Comparison of ENCODE assay signal across 10 cellular contexts in the genomic region with DNA sequence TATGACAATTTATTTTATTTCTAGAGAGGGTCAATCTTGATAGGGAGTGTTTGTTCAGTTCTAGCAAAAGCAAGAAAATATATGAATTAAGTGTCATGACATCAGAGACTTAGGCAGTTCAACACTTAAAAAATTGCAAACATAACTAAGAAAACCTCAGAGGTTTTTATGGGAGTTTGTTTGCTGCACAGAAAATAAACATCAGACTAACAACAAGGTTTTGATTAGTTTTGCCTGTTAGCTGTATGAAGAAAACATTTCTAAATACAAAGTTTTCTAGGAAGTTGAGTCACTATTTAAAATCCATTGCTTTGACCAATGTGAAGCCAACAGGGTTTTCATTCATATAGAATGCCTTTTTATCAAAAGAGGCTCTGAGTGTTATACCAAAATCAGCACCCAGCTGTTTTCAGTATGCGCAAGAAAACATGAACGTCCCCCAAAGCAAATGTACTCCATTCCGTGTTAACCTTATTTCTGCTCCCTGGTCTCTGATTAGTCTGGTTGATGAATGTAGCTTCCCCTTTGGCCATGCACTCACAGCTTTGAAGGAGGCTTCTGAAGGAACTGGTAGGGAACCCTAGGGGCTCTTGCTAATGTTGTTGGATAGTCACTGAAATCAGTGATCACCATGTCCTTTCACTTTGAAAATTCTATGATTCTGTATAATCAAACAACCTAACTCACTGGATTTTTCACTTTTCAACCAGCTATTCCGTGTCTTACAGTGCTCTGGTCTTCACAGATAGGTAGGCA.
DNase-seq lines count a peak whose midpoint lies in the region; ATAC-seq lines count a peak whose summit lies in the region.
"Had no signal": no experiment of that assay in that cellular context is flagged by ENCODE, and none has a peak within 500 bp of the region (broad histone marks: within the 10 kb centered on the region; RNA-seq: fewer than 3 reads in every experiment).

No MANE protein-coding gene starts in this region.

- peak overlapping the region; percentile 59 for H3K27ac ChIP-seq in epithelial cell of prostate

- DNase-seq in epithelial cell of prostate (ENCODE audit: low read depth, low spot score) (no peak), inferior parietal cortex (ENCODE audit: extremely low spot score) (no peak), COR-L47 (lab: John Stamatoyannopoulos, UW) (no peak), DMS53 (lab: John Stamatoyannopoulos, UW) (no peak)
- no peak for DNase-seq in activated CD4-positive, CD25-positive, alpha-beta regulatory T cell (lab: John Stamatoyannopoulos, UW)
- DNase-seq: stimulated activated CD4-positive, alpha-beta T cell treated with anti-CD3 and anti-CD28 coated beads, Interleukin-4, amount 100 ng/mL, for 1 hour had no signal

- ATAC-seq in GM18511 (IDR thresholded peaks at IDR 0.05; ENCODE audit: unreplicated experiment) = peak; percentile 32
- peak; percentile 19 for ATAC-seq in GM21515 (IDR thresholded peaks at IDR 0.05; ENCODE audit: unreplicated experiment)
- peak; percentile 35 for ATAC-seq in HG03439 (IDR thresholded peaks at IDR 0.05; ENCODE audit: unreplicated experiment)
- ATAC-seq: esophagus mucosa had no signal
